In genomic region chr16:69522732-69523404, GRCh38 we compare ENCODE assay signal across 15 cellular contexts. TPM values are rescaled to one million over a fixed set of nuclear protein-coding genes. Genes with fewer than 3 reads are reported as not detected.
DNase-seq lines count a peak whose midpoint lies in the region; ATAC-seq and TF ChIP-seq lines count a peak whose summit lies in the region.
"Had no signal": no experiment of that assay in that cellular context is flagged by ENCODE, and none has a peak within 500 bp of the region (broad histone marks: within the 10 kb centered on the region; RNA-seq: fewer than 3 reads in every experiment).

No MANE protein-coding gene starts in this region.

- no peak for TF ChIP-seq RAD21 in HCT116 (IDR thresholded peaks at IDR 0.05; ENCODE audit: low read depth)

- peak; percentile 27 for DNase-seq in ELF-1 (ENCODE audit: low read depth, low spot score)
- peak; percentile 90 for DNase-seq in HCT116 (ENCODE audit: low read depth, low spot score)
- peak; percentile 53 to 72 for DNase-seq in SJCRH30
- DNase-seq in left colon, result no peak
- DNase-seq in NCI-H2029 (lab: John Stamatoyannopoulos, UW), result no peak
- DNase-seq: activated gamma-delta T cell treated with Interleukin-2 at 50 U/mL for 16 hours, foreskin melanocyte, GDM1, mammary epithelial cell, NCI-H146, upper lobe of right lung, WERI-Rb-1 had no signal

- CTCF ChIA-PET in HCT116 (lab: Charles Lee), result no interaction called here

- H3K9me3 ChIP-seq in HCT116 (ENCODE audit: control insufficient read depth in 1 of 2, insufficient read depth in 1 of 2, low read depth in 1 of 2, low read length in 2 of 2) (no peaks in the 10 kb centered on the region), SJCRH30 (replicated peaks) (no peaks in the 10 kb centered on the region)
- H3K9me3 ChIP-seq: right atrium auricular region, upper lobe of right lung had no signal

- ATAC-seq in HCT116 (peak; percentile 85), left colon (peak; percentile 31), HG03354 (IDR thresholded peaks at IDR 0.05; ENCODE audit: poor library complexity, severe bottlenecking, unreplicated experiment) (no peak), GM21447 (IDR thresholded peaks at IDR 0.05; ENCODE audit: unreplicated experiment) (no peak)
- ATAC-seq: upper lobe of right lung had no signal

- intact Hi-C loops in HCT116 (cut with micrococcal nuclease) (no loop called here), left colon (cut with DNase I, micrococcal nuclease) (no loop called here)

- H3K4me3 ChIP-seq in HCT116 (replicated peaks in 1 of 2; ENCODE audit: low read depth in 1 of 2, low read length in 2 of 2) (peak overlapping the region; percentile 65 to 66), SJCRH30 (peak overlapping the region; percentile 40)
- H3K4me3 ChIP-seq: right atrium auricular region, upper lobe of right lung had no signal

- TSS peak; percentile 91 for BruUV-seq in HCT116 (replicated peaks; lab: Mats Ljungman, UMichigan)

- H3K9ac ChIP-seq in HCT116 (ENCODE audit: low read length), result peak overlapping the region; percentile 75

- peaks cover 23 to 40% of the 10 kb centered on the region in 2 experiments for H3K4me1 ChIP-seq in HCT116 (ENCODE audit: control insufficient read depth in 1 of 2, insufficient read depth in 2 of 2, low read length in 2 of 2)
- H3K4me1 ChIP-seq in SJCRH30, result 0 out of 2 replicates have a peak, but pooled peaks cover 2% of the 10 kb centered on the region
- H3K4me1 ChIP-seq: right atrium auricular region, upper lobe of right lung had no signal

- POLR2A ChIA-PET in HCT116 (lab: Charles Lee), result interaction anchor here (0.9 to 1.0 kb wide), 2 partner anchors 46 to 129 kb away, joined by 3 read pairs; no protein-coding TSS in a partner anchor

- TF ChIP-seq CTCF in HCT116 (IDR thresholded peaks at IDR 0.05 in 2 of 3, conservative IDR thresholded peaks at IDR 0.05 in 1 of 3; ENCODE audit: borderline replicate concordance in 1 of 3, insufficient read depth in 1 of 3, low read depth in 2 of 3, low read length in 2 of 3), result no peak

- no peaks in the 10 kb centered on the region for H3K79me2 ChIP-seq in HCT116 (ENCODE audit: insufficient read depth, low read length)

- H2AFZ ChIP-seq in HCT116 (ENCODE audit: low read depth, low read length, poor library complexity, severe bottlenecking), result peak overlapping the region; percentile 70

- H4K20me1 ChIP-seq in HCT116 (ENCODE audit: insufficient read depth), result no peaks in the 10 kb centered on the region

- H3K9me2 ChIP-seq in HCT116 (ENCODE audit: insufficient read depth), result no peaks in the 10 kb centered on the region

- RAD21 ChIA-PET in HCT116 (lab: Charles Lee; ENCODE audit: low non-redundant PET in 1 of 2, low total read pairs in 2 of 2, uncharacterized antibody in 2 of 2, unreplicated experiment in 2 of 2), result no interaction called here

- H3K36me3 ChIP-seq in HCT116 (ENCODE audit: control insufficient read depth in 1 of 2, insufficient read depth in 2 of 2, low read length in 2 of 2) (no peaks in the 10 kb centered on the region), SJCRH30 (no peaks in the 10 kb centered on the region)
- H3K36me3 ChIP-seq: right atrium auricular region, upper lobe of right lung, WERI-Rb-1 had no signal

- TF ChIP-seq POLR2A in HCT116 (IDR thresholded peaks at IDR 0.05; ENCODE audit: borderline replicate concordance, extremely low read depth, insufficient read depth, insufficient read length), result peak; percentile 37

- H3K27me3 ChIP-seq in HCT116 (ENCODE audit: insufficient read depth, low read length), result no peaks in the 10 kb centered on the region
- H3K27me3 ChIP-seq in SJCRH30, result no peaks in the 10 kb centered on the region
- H3K27me3 ChIP-seq: right atrium auricular region, upper lobe of right lung had no signal

- peak overlapping the region; percentile 81 for H3K4me2 ChIP-seq in HCT116 (ENCODE audit: low read length)

- H3K27ac ChIP-seq in HCT116 (ENCODE audit: low read depth, low read length), result peak overlapping the region; percentile 83
- H3K27ac ChIP-seq in SJCRH30, result no peak overlapping the region
- H3K27ac ChIP-seq: right atrium auricular region, upper lobe of right lung, WERI-Rb-1 had no signal

TF ChIP-seq in HCT116, 20 proteins besides CTCF, POLR2A, EP300 and RAD21:
- TF ChIP-seq ZNF274 (IDR thresholded peaks at IDR 0.05; ENCODE audit: low read depth, low read length) (no peak), YY1 (IDR thresholded peaks at IDR 0.05; ENCODE audit: extremely low read depth, insufficient replicate concordance, low read depth, low read length) (peak; percentile 94), CBX3 (IDR thresholded peaks at IDR 0.05; ENCODE audit: low read depth) (no peak), REST (IDR thresholded peaks at IDR 0.05; ENCODE audit: low read depth) (no peak), POLR2AphosphoS5 (IDR thresholded peaks at IDR 0.05; ENCODE audit: low read depth, low read length) (peak; percentile 79), JUND (IDR thresholded peaks at IDR 0.05) (no peak), MAX (IDR thresholded peaks at IDR 0.05) (0 out of 2 replicates have a peak, but pooled peaks have one; percentile 10), SRF (IDR thresholded peaks at IDR 0.05; ENCODE audit: low read depth) (no peak), SP1 (IDR thresholded peaks at IDR 0.05; ENCODE audit: low read depth) (peak; percentile 82), SIN3A (IDR thresholded peaks at IDR 0.05; ENCODE audit: low read depth) (peak; percentile 22; the same call in 1 of the 2 replicates), EZH2 (IDR thresholded peaks at IDR 0.05) (no peak), ELF1 (IDR thresholded peaks at IDR 0.05; ENCODE audit: borderline replicate concordance, low read depth) (no peak; the same call in 1 of the 2 replicates), EZH2phosphoT487 (IDR thresholded peaks at IDR 0.05; ENCODE audit: borderline replicate concordance) (no peak), TCF7L2 (IDR thresholded peaks at IDR 0.05; ENCODE audit: borderline replicate concordance, extremely low read depth, insufficient read depth, insufficient read length) (no peak)
- TF ChIP-seq, protein P1, sequence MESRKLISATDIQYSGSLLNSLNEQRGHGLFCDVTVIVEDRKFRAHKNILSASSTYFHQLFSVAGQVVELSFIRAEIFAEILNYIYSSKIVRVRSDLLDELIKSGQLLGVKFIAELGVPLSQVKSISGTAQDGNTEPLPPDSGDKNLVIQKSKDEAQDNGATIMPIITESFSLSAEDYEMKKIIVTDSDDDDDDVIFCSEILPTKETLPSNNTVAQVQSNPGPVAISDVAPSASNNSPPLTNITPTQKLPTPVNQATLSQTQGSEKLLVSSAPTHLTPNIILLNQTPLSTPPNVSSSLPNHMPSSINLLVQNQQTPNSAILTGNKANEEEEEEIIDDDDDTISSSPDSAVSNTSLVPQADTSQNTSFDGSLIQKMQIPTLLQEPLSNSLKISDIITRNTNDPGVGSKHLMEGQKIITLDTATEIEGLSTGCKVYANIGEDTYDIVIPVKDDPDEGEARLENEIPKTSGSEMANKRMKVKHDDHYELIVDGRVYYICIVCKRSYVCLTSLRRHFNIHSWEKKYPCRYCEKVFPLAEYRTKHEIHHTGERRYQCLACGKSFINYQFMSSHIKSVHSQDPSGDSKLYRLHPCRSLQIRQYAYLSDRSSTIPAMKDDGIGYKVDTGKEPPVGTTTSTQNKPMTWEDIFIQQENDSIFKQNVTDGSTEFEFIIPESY (IDR thresholded peaks at IDR 0.05; ENCODE audit: extremely low read depth, insufficient replicate concordance, low read length), result no peak

RNA-seq across cellular contexts. Expression of gene NFAT5, which starts 42.9 kb away (rescaled TPM):
- total RNA-seq in HCT116 (2021; ENCODE audit: unreplicated experiment), result 67.4 TPM
- polyA plus RNA-seq in HCT116 (2012), result 14.4 and 17.5 TPM in 2 replicates
- 5.6 and 5.7 TPM in 2 replicates for total RNA-seq in SJCRH30 (2014; rRNA removed; shearing (Covaris generic))
- total RNA-seq in left colon, result 10 to 100 TPM; 30.2 to 34.9 TPM

Comparison
In these comparisons a context has a peak if more than half of its experiments do, and no peak if none do; other contexts are left out.
1. DNase-seq: peak in ELF-1 (single experiment), HCT116 (single experiment) and SJCRH30 (2 of 2); none in left colon (0 of 2) and NCI-H2029 (single experiment).
2. ATAC-seq: peak in HCT116 (single experiment) and left colon (single experiment); none in HG03354 (single experiment) and GM21447 (single experiment).